ENCODE assay signal across 23 cellular contexts in genomic region chr9:94934816-94935328, GRCh38.
DNase-seq lines count a peak whose midpoint lies in the region; ATAC-seq and TF ChIP-seq lines count a peak whose summit lies in the region.
"Had no signal": no experiment of that assay in that cellular context is flagged by ENCODE, and none has a peak within 500 bp of the region (broad histone marks: within the 10 kb centered on the region; RNA-seq: fewer than 3 reads in every experiment).

No MANE protein-coding gene starts in this region.

- no peak for TF ChIP-seq POLR2A in uterus (IDR thresholded peaks at IDR 0.05)

- DNase-seq in natural killer cell (peak; percentile 19), WTC11 (ENCODE audit: low spot score) (no peak), islet precursor cell (peak; percentile 32), uterus (no peak), 8988T (no peak)
- DNase-seq in natural killer cell treated with Interleukin-12 subunit alpha and Interleukin-12 subunit beta and Interleukin-15 and Interleukin-18, amount 100 ng/mL, for 72 hours (ENCODE audit: low spot score): no peak
- no peak for DNase-seq in activated CD4-positive, alpha-beta T cell treated with anti-CD3 and anti-CD28 coated beads, Interleukin-2, amount 50 U/mL, for 4 hours
- DNase-seq: GM23248; HCEC 1CT; KG1; NCI-H1694; NCI-H2081; NCI-H2171; NCI-H345; NCI-H524; NCI-H774; NK-92 treated with Interleukin-12 subunit alpha and Interleukin-12 subunit beta, amount 100 ng/mL, for 24 hours; Peyer's patch had no signal

- H3K4me1 Mint-ChIP-seq in natural killer cell (peaks cover 27 to 28% of the 10 kb centered on the region in 2 donors), WTC11 (peaks cover 26% of the 10 kb centered on the region)
- peaks cover 27 to 29% of the 10 kb centered on the region in 2 donors for H3K4me1 Mint-ChIP-seq in natural killer cell treated with Interleukin-12 subunit alpha and Interleukin-12 subunit beta and Interleukin-15 and Interleukin-18, amount 100 ng/mL, for 72 hours (ENCODE audit: low read depth in 2 of 2)
- H3K4me1 Mint-ChIP-seq: B cell had no signal

- POLR2A ChIA-PET in WTC11 (lab: Charles Lee): no interaction called here

- H3K27me3 Mint-ChIP-seq in natural killer cell (ENCODE audit: low read depth in 2 of 2): no peaks in the 10 kb centered on the region
- no peaks in the 10 kb centered on the region for H3K27me3 Mint-ChIP-seq in natural killer cell treated with Interleukin-12 subunit alpha and Interleukin-12 subunit beta and Interleukin-15 and Interleukin-18, amount 100 ng/mL, for 72 hours
- no peaks in the 10 kb centered on the region for H3K27me3 Mint-ChIP-seq in WTC11 (ENCODE audit: low read depth)
- H3K27me3 Mint-ChIP-seq: B cell had no signal

- ATAC-seq in natural killer cell: peak in 2 of 3 donors; percentile 70 to 73
- no peak for ATAC-seq in natural killer cell treated with Interleukin-12 subunit alpha and Interleukin-12 subunit beta and Interleukin-15 and Interleukin-18, amount 100 ng/mL, for 72 hours
- ATAC-seq in WTC11: no peak
- ATAC-seq in GM21360 (IDR thresholded peaks at IDR 0.05; ENCODE audit: unreplicated experiment): no peak
- ATAC-seq: HepG2, Right ventricle myocardium inferior had no signal

- H3K9me3 ChIP-seq in uterus: no peaks in the 10 kb centered on the region
- H3K9me3 ChIP-seq: Peyer's patch had no signal

- H3K27ac Mint-ChIP-seq in natural killer cell: peak overlapping the region; percentile 21 to 35
- H3K27ac Mint-ChIP-seq in natural killer cell treated with Interleukin-12 subunit alpha and Interleukin-12 subunit beta and Interleukin-15 and Interleukin-18, amount 100 ng/mL, for 72 hours: no peak overlapping the region
- H3K27ac Mint-ChIP-seq in WTC11: peak overlapping the region; percentile 64; the same call in 1 of the 2 replicates
- H3K27ac Mint-ChIP-seq: B cell had no signal

- H3K4me3 Mint-ChIP-seq in natural killer cell (no peak overlapping the region), WTC11 (no peak overlapping the region)
- no peak overlapping the region for H3K4me3 Mint-ChIP-seq in natural killer cell treated with Interleukin-12 subunit alpha and Interleukin-12 subunit beta and Interleukin-15 and Interleukin-18, amount 100 ng/mL, for 72 hours
- H3K4me3 Mint-ChIP-seq: B cell, CD14-positive monocyte had no signal

- peaks cover 0 to 5% of the 10 kb centered on the region in 2 donors for H3K4me1 ChIP-seq in uterus

- H3K36me3 Mint-ChIP-seq in natural killer cell (no peaks in the 10 kb centered on the region), WTC11 (peaks cover 3% of the 10 kb centered on the region; the same call in 1 of the 2 replicates)
- H3K36me3 Mint-ChIP-seq in natural killer cell treated with Interleukin-12 subunit alpha and Interleukin-12 subunit beta and Interleukin-15 and Interleukin-18, amount 100 ng/mL, for 72 hours: peaks cover 5% of the 10 kb centered on the region

- TF ChIP-seq CTCF in natural killer cell (IDR thresholded peaks at IDR 0.05): no peak
- TF ChIP-seq CTCF in WTC11 (IDR thresholded peaks at IDR 0.05): no peak
- no peak for TF ChIP-seq CTCF in uterus (IDR thresholded peaks at IDR 0.05)

- H3K9me3 Mint-ChIP-seq in natural killer cell (no peaks in the 10 kb centered on the region), WTC11 (peaks cover 3% of the 10 kb centered on the region; the same call in 1 of the 2 replicates)
- no peaks in the 10 kb centered on the region for H3K9me3 Mint-ChIP-seq in natural killer cell treated with Interleukin-12 subunit alpha and Interleukin-12 subunit beta and Interleukin-15 and Interleukin-18, amount 100 ng/mL, for 72 hours

- H3K36me3 ChIP-seq in uterus: no peaks in the 10 kb centered on the region
- H3K36me3 ChIP-seq: Peyer's patch had no signal

- CTCF ChIA-PET in WTC11 (lab: Charles Lee): interaction anchor here (0.6 to 0.7 kb wide), 2 partner anchors 320 to 387 kb away, joined by 4 read pairs; no protein-coding TSS in a partner anchor

- no peak overlapping the region for H3K4me3 ChIP-seq in uterus
- H3K4me3 ChIP-seq: GM23248, Peyer's patch had no signal

- peak overlapping the region; percentile 70 to 83 for H3K27ac ChIP-seq in uterus
- H3K27ac ChIP-seq: GM23248, Peyer's patch had no signal

- no peaks in the 10 kb centered on the region for H3K27me3 ChIP-seq in uterus
- H3K27me3 ChIP-seq: Peyer's patch had no signal

- intact Hi-C loops in natural killer cell (cut with micrococcal nuclease): no loop called here
- intact Hi-C loops in uterus (cut with DNase I; ENCODE audit: low total_unique reads): no loop called here

TF ChIP-seq in WTC11, 78 proteins besides CTCF, POLR2A, EP300 and RAD21:
- TF ChIP-seq ZNF532 (CRISPR knock-in tag; IDR thresholded peaks at IDR 0.05; ENCODE audit: borderline replicate concordance) (no peak), IRF2 (CRISPR knock-in tag; IDR thresholded peaks at IDR 0.05; ENCODE audit: borderline replicate concordance, low read depth) (no peak), MXD4 (CRISPR knock-in tag; IDR thresholded peaks at IDR 0.05; ENCODE audit: borderline replicate concordance) (no peak), ERG (CRISPR knock-in tag; IDR thresholded peaks at IDR 0.05) (no peak), ATF3 (CRISPR knock-in tag; conservative IDR thresholded peaks at IDR 0.05) (no peak)

Comparison
In these comparisons a context has a peak if more than half of its experiments do, and no peak if none do; other contexts are left out.
1. ATAC-seq: peak in natural killer cell (2 of 3); none in natural killer cell treated with Interleukin-12 subunit alpha and Interleukin-12 subunit beta and Interleukin-15 and Interleukin-18, amount 100 ng/mL, for 72 hours (0 of 2), WTC11 (single experiment) and GM21360 (single experiment).
2. DNase-seq: peak in natural killer cell (single experiment) and islet precursor cell (single experiment); none in natural killer cell treated with Interleukin-12 subunit alpha and Interleukin-12 subunit beta and Interleukin-15 and Interleukin-18, amount 100 ng/mL, for 72 hours (single experiment), WTC11 (single experiment), uterus (0 of 2), 8988T (single experiment) and activated CD4-positive, alpha-beta T cell treated with anti-CD3 and anti-CD28 coated beads, Interleukin-2, amount 50 U/mL, for 4 hours (0 of 2).
3. H3K27ac Mint-ChIP-seq: peak in natural killer cell (2 of 2) and WTC11 (single experiment); none in natural killer cell treated with Interleukin-12 subunit alpha and Interleukin-12 subunit beta and Interleukin-15 and Interleukin-18, amount 100 ng/mL, for 72 hours (0 of 2).